In genomic region chr1:167543566-167543965, GRCh38 we compare ENCODE assay signal across 20 cellular contexts. TPM values are rescaled to one million over a fixed set of nuclear protein-coding genes. Genes with fewer than 3 reads are reported as not detected.
"Had no signal": no experiment of that assay in that cellular context is flagged by ENCODE, and none has a peak within 500 bp of the region (broad histone marks: within the 10 kb centered on the region; RNA-seq: fewer than 3 reads in every experiment).

No MANE protein-coding gene starts in this region.

- H3K27ac ChIP-seq: body of pancreas, foreskin keratinocyte, vagina, WERI-Rb-1 had no signal

- H3K27ac Mint-ChIP-seq: activated naive CD4-positive, alpha-beta T cell treated with anti-CD3 and anti-CD28 coated beads for 36 hours; activated T-helper 2 cell treated with anti-CD3 and anti-CD28 coated beads, Interferon-gamma antibody, Interleukin-2, Interleukin-4, amounts not matched to agents 10 μg/mL and 5 μg/mL and 100 μg/mL, durations not matched to agents 14 hours and 24 hours and 36 hours; endodermal cell; mesothelial cell of epicardium; nephron; stimulated activated naive CD8-positive, alpha-beta T cell treated with anti-CD3 and anti-CD28 coated beads, Interleukin-15, Interleukin-2, amounts not matched to agents 100 ng/mL and 50 ng/mL, for 24 hours; T-helper 1 cell treated with Interleukin-12 subunit alpha and Interleukin-12 subunit beta and Interleukin-4 antibody, amounts not matched to agents 30 μg/mL and 1 μg/mL, for 36 hours had no signal

- DNase-seq: activated CD4-positive, alpha-beta T cell treated with anti-CD3 and anti-CD28 coated beads for 1 hour; activated naive CD4-positive, alpha-beta T cell treated with anti-CD3 and anti-CD28 coated beads for 36 hours; body of pancreas; endodermal cell; foreskin keratinocyte; left cardiac atrium; occipital lobe; retina; trophoblast cell; WERI-Rb-1 had no signal

- H3K27me3 ChIP-seq: body of pancreas, foreskin keratinocyte, vagina had no signal

- H3K4me3 ChIP-seq: body of pancreas, lung, skin epidermis, vagina had no signal

- H3K4me3 Mint-ChIP-seq: activated naive CD4-positive, alpha-beta T cell treated with anti-CD3 and anti-CD28 coated beads for 36 hours; endodermal cell; mesothelial cell of epicardium; nephron; stimulated activated naive CD8-positive, alpha-beta T cell treated with anti-CD3 and anti-CD28 coated beads, Interleukin-15, Interleukin-2, amounts not matched to agents 100 ng/mL and 50 ng/mL, for 24 hours; T-helper 1 cell treated with Interleukin-12 subunit alpha and Interleukin-12 subunit beta and Interleukin-4 antibody, amounts not matched to agents 30 μg/mL and 1 μg/mL, for 36 hours had no signal

- H3K27me3 Mint-ChIP-seq: stimulated activated naive CD8-positive, alpha-beta T cell treated with anti-CD3 and anti-CD28 coated beads, Interleukin-15, Interleukin-2, amounts not matched to agents 100 ng/mL and 50 ng/mL, for 24 hours had no signal

- H3K36me3 ChIP-seq: WERI-Rb-1 had no signal

- H3K9me3 Mint-ChIP-seq: activated naive CD4-positive, alpha-beta T cell treated with anti-CD3 and anti-CD28 coated beads for 36 hours; activated T-helper 2 cell treated with anti-CD3 and anti-CD28 coated beads, Interferon-gamma antibody, Interleukin-2, Interleukin-4, amounts not matched to agents 10 μg/mL and 5 μg/mL and 100 μg/mL, durations not matched to agents 14 hours and 24 hours and 36 hours; endodermal cell; mesothelial cell of epicardium; nephron; stimulated activated naive CD8-positive, alpha-beta T cell treated with anti-CD3 and anti-CD28 coated beads, Interleukin-15, Interleukin-2, amounts not matched to agents 100 ng/mL and 50 ng/mL, for 24 hours; T-helper 1 cell treated with Interleukin-12 subunit alpha and Interleukin-12 subunit beta and Interleukin-4 antibody, amounts not matched to agents 30 μg/mL and 1 μg/mL, for 36 hours had no signal

- FAIRE-seq: islet of Langerhans had no signal

- ATAC-seq: body of pancreas had no signal

- H3K9me3 ChIP-seq: body of pancreas, vagina had no signal

RNA-seq across cellular contexts. Expression of gene CD247, which starts 25.2 kb away (rescaled TPM):
- total RNA-seq: fibroblast of lung had no signal
- polyA plus RNA-seq: fibroblast of lung, foreskin keratinocyte had no signal
